1 cellular context compared by ENCODE assay signal in the genomic region with DNA sequence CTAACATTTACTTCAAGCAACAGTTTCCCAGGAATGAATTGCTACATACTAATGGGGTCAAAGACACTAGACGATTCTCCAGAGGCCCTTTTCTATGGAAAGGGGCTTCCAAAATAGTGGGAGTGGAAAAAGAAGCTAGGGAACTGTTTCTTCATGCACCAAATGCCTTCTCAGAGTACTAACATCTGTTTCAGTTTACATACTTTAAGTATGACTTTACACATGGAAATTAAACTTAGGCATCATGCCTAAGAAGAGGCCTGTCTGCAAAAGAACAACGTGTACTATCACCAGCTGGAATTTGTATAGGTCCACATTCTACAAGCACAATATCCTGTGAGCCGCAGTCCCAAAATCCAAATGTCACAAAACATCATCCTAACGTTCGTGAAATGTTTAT.
TF ChIP-seq lines count a peak whose summit lies in the region.

No MANE protein-coding gene starts in this region.

TF ChIP-seq in IMR-90, 13 proteins besides CTCF, POLR2A, EP300 and RAD21:
- TF ChIP-seq, protein P1, sequence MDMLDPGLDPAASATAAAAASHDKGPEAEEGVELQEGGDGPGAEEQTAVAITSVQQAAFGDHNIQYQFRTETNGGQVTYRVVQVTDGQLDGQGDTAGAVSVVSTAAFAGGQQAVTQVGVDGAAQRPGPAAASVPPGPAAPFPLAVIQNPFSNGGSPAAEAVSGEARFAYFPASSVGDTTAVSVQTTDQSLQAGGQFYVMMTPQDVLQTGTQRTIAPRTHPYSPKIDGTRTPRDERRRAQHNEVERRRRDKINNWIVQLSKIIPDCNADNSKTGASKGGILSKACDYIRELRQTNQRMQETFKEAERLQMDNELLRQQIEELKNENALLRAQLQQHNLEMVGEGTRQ (IDR thresholded peaks at IDR 0.05; ENCODE audit: low read depth, low read length): no peak
- no peak for TF ChIP-seq MAFK (IDR thresholded peaks at IDR 0.05; ENCODE audit: low read depth, low read length)
- TF ChIP-seq CEBPB (IDR thresholded peaks at IDR 0.05; ENCODE audit: low read depth, low read length): peak; percentile 41; the same call in 1 of the 2 replicates
- TF ChIP-seq MAZ (IDR thresholded peaks at IDR 0.05; ENCODE audit: borderline replicate concordance, low read depth, low read length): no peak
- TF ChIP-seq RCOR1 (IDR thresholded peaks at IDR 0.05; ENCODE audit: insufficient replicate concordance, low read length): peak; percentile 80
- TF ChIP-seq FOS (IDR thresholded peaks at IDR 0.05; ENCODE audit: low read depth, low read length): peak; percentile 75; the same call in 1 of the 2 replicates
- TF ChIP-seq, protein P2, sequence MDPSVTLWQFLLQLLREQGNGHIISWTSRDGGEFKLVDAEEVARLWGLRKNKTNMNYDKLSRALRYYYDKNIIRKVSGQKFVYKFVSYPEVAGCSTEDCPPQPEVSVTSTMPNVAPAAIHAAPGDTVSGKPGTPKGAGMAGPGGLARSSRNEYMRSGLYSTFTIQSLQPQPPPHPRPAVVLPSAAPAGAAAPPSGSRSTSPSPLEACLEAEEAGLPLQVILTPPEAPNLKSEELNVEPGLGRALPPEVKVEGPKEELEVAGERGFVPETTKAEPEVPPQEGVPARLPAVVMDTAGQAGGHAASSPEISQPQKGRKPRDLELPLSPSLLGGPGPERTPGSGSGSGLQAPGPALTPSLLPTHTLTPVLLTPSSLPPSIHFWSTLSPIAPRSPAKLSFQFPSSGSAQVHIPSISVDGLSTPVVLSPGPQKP (IDR thresholded peaks at IDR 0.05; ENCODE audit: borderline replicate concordance, low read depth, low read length): no peak
- TF ChIP-seq CHD1 (IDR thresholded peaks at IDR 0.05; ENCODE audit: low read depth, low read length): no peak
- peak; percentile 70; the same call in 1 of the 2 replicates for TF ChIP-seq MXI1 (IDR thresholded peaks at IDR 0.05; ENCODE audit: borderline replicate concordance, low read depth, low read length)
- 0 out of 2 replicates have a peak, but pooled peaks have one; percentile 22 for TF ChIP-seq BHLHE40 (IDR thresholded peaks at IDR 0.05; ENCODE audit: low read depth, low read length)
TF ChIP-seq in IMR-90: peak in this region for 5.
